In genomic region chr4:30720021-30720655, GRCh38 we compare ENCODE assay signal across 8 cellular contexts. TPM values are rescaled to one million over a fixed set of nuclear protein-coding genes. Genes with fewer than 3 reads are reported as not detected.
DNase-seq lines count a peak whose midpoint lies in the region; ATAC-seq, FAIRE-seq and TF ChIP-seq lines count a peak whose summit lies in the region.

Gene PCDH7, plus strand, starts transcription at chr4:30720369. Its CDS starts 1,054 bp downstream, at chr4:30721423.

- no peak for ATAC-seq in GM21423 (IDR thresholded peaks at IDR 0.05; ENCODE audit: unreplicated experiment)

- peak; percentile 35 for DNase-seq in SIG-M5 treated with dmso at 0.1 percent for 504 hours (lab: John Stamatoyannopoulos, UW; ENCODE audit: unreplicated experiment)
- no peak for DNase-seq in SIG-M5 (lab: John Stamatoyannopoulos, UW)
- peak; percentile 32 for DNase-seq in NCI-H510A (lab: John Stamatoyannopoulos, UW)
- DNase-seq in kidney epithelial cell (ENCODE audit: low read depth), result no peak
- DNase-seq in small intestine, result peak; percentile 43
- DNase-seq in HT-29 (ENCODE audit: low spot score), result no peak

- H3K4me1 ChIP-seq in small intestine (ENCODE audit: control insufficient read depth in 2 of 2, insufficient read depth in 1 of 2, low read depth in 1 of 2, low read length in 1 of 2), result no peaks in the 10 kb centered on the region

- no peaks in the 10 kb centered on the region for H3K36me3 ChIP-seq in kidney epithelial cell (ENCODE audit: control insufficient read depth, insufficient read depth, low read length)
- H3K36me3 ChIP-seq in small intestine (ENCODE audit: control insufficient read depth in 2 of 2, insufficient read depth in 2 of 2, low read length in 2 of 2), result no peaks in the 10 kb centered on the region

- no peak for FAIRE-seq in small intestine (lab: Jason Lieb, UNC)

- H3K27me3 ChIP-seq in kidney epithelial cell (ENCODE audit: control insufficient read depth, insufficient read depth, low read length) (peaks cover 17% of the 10 kb centered on the region), small intestine (ENCODE audit: control insufficient read depth in 2 of 2, insufficient read depth in 2 of 2, low read length in 2 of 2) (peaks cover 0 to 18% of the 10 kb centered on the region in 2 donors)

- H3K4me3 ChIP-seq in kidney epithelial cell (ENCODE audit: low read depth, low read length), result peak within 1 kb of the TSS; percentile 48
- H3K4me3 ChIP-seq in small intestine (ENCODE audit: low read depth in 1 of 2, low read length in 2 of 2), result peak within 1 kb of the TSS; percentile 19 to 58

- H3K27ac ChIP-seq in cingulate gyrus (ENCODE audit: low read depth, low read length) (peak within 1 kb of the TSS; percentile 75), small intestine (ENCODE audit: low read depth in 1 of 2, low read length in 1 of 2) (peak within 1 kb of the TSS in 1 of 2 donors; percentile 71)

- WGBS in small intestine, 3 donors, result 1 to 5% (median 1%) methylated on average over 43 of the region's 43 CpGs

- no peak for TF ChIP-seq CTCF in kidney epithelial cell (IDR thresholded peaks at IDR 0.05; ENCODE audit: insufficient read depth, low read length, poor library complexity, severe bottlenecking)

- no peaks in the 10 kb centered on the region for H3K9me3 ChIP-seq in small intestine (ENCODE audit: control insufficient read depth, low read depth)

RNA-seq across cellular contexts. Expression of gene PCDH7, which starts in this region (rescaled TPM):
- 8.2 and 9.7 TPM in 2 replicates for total RNA-seq in kidney epithelial cell
- polyA plus RNA-seq in small intestine, result 1 to 10 TPM in 1 of 3 donors, under 1 TPM in 2; under 0.01 to 1.9 (median 0.54) TPM
- total RNA-seq in HT-29 (2014; rRNA removed; shearing (Covaris generic)), result 0.21 and 0.43 TPM in 2 replicates

Comparison
In these comparisons a context has a peak if more than half of its experiments do, and no peak if none do; other contexts are left out.
1. DNase-seq: peak in SIG-M5 treated with dmso at 0.1 percent for 504 hours (single experiment), NCI-H510A (single experiment) and small intestine (single experiment); none in SIG-M5 (single experiment), kidney epithelial cell (single experiment) and HT-29 (single experiment).